ENCODE assay signal across 10 cellular contexts in the genomic region with DNA sequence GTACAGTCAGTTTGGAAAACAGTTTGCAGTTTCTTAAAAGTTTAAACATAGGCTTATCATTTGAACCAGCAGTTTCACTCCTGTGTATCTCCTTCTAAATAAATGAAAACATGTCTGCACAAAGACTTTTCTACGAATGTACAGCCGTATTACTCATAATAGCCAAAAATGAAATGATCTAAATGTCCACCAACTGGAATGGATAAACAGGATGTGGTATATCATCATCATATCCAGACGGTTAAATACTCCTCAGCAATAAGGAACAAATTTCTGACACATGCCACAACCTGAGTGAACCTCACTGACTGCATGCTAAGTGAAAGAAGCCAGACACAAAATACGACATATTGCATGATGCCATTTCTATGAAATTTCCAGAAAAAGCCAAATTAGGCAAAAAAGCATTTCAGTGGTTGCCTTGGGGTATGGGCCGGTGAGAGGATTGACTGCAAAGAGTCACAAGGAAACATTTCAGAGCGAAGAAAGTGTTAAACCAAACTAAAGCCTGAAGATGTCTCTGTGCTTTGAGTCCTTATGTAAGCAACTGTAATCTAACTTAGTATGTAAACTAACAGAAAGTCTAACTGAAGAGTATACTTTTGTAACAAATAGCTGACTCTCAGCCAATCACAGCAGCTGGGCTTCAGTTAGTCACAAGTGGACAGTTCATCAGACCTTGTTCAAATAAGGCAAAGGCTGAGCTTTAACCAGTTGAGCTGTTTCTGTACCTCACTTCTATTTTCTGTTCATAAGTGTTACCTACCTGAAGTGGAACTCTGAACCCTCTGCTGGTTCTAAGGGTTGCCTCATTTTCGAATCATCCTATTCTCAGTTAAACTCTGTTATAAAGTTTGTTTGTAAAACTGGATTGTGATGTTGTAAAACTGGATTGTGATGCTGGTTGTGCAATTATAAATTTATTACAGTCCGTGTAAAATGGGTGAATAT.
DNase-seq lines count a peak whose midpoint lies in the region; ATAC-seq and TF ChIP-seq lines count a peak whose summit lies in the region.
"Had no signal": no experiment of that assay in that cellular context is flagged by ENCODE, and none has a peak within 500 bp of the region (broad histone marks: within the 10 kb centered on the region; RNA-seq: fewer than 3 reads in every experiment).

No MANE protein-coding gene starts in this region.

- H3K4me1 ChIP-seq in IMR-90 (ENCODE audit: control insufficient read depth, insufficient read depth, low read length), result peaks cover 43% of the 10 kb centered on the region
- no peaks in the 10 kb centered on the region for H3K4me1 ChIP-seq in effector memory CD4-positive, alpha-beta T cell (ENCODE audit: control insufficient read depth, insufficient read depth, low read length, poor library complexity, severe bottlenecking)

- peak overlapping the region; percentile 55 for H3K4me2 ChIP-seq in IMR-90 (ENCODE audit: low read depth, low read length)

- peak overlapping the region; percentile 41 for H3K4me3 ChIP-seq in GM08714 (ENCODE audit: low read length)
- peak overlapping the region; percentile 4; the same call in 1 of the 2 replicates for H3K4me3 ChIP-seq in IMR-90 (ENCODE audit: insufficient read depth, low read depth, low read length)
- H3K4me3 ChIP-seq in skeletal muscle cell (ENCODE audit: low read depth, low read length), result no peak overlapping the region
- no peak overlapping the region for H3K4me3 ChIP-seq in effector memory CD4-positive, alpha-beta T cell (ENCODE audit: insufficient read depth, low read depth, low read length, poor library complexity, severe bottlenecking)

- peak overlapping the region; percentile 57; the same call in 1 of the 2 replicates for H3K9ac ChIP-seq in IMR-90 (ENCODE audit: low read depth, low read length)

- peaks cover 11% of the 10 kb centered on the region for H3K36me3 ChIP-seq in IMR-90 (ENCODE audit: control insufficient read depth, insufficient read depth, low read length)
- H3K36me3 ChIP-seq in effector memory CD4-positive, alpha-beta T cell (ENCODE audit: control insufficient read depth, insufficient read depth, low read length), result no peaks in the 10 kb centered on the region

- peak; percentile 60 for ATAC-seq in GM21526 (IDR thresholded peaks at IDR 0.05; ENCODE audit: low FRiP score, unreplicated experiment)
- ATAC-seq in IMR-90 (ENCODE audit: low read depth), result peak; percentile 73

- peaks cover 37% of the 10 kb centered on the region for H3K9me1 ChIP-seq in IMR-90 (ENCODE audit: insufficient read depth, low read length)

- peak overlapping the region; percentile 87 for H3K14ac ChIP-seq in IMR-90 (replicated peaks; ENCODE audit: low read depth, low read length)

- peak overlapping the region; percentile 85; the same call in 2 of the 3 replicates for H2BK15ac ChIP-seq in IMR-90 (ENCODE audit: low read depth, low read length)

- no peak overlapping the region for H2AK9ac ChIP-seq in IMR-90 (replicated peaks; ENCODE audit: low read depth, low read length, poor library complexity)

- dilution Hi-C loops in IMR-90 (cut with HindIII; ENCODE audit: low sequenced_read_pairs, unreplicated experiment), result no loop called here

- H2BK20ac ChIP-seq in IMR-90 (ENCODE audit: low read depth, low read length), result peak overlapping the region; percentile 89; the same call in 1 of the 2 replicates

- TF ChIP-seq RAD21 in IMR-90 (IDR thresholded peaks at IDR 0.05; ENCODE audit: low read length), result peak; percentile 7

- DNase-seq in IMR-90 (peak; percentile 94), dedifferentiated amniotic fluid mesenchymal stem cell (ENCODE audit: extremely low spot score) (peak; percentile 79), skeletal muscle cell (ENCODE audit: low read depth) (peak; percentile 74), 8988T (no peak)
- DNase-seq in effector memory CD4-positive, alpha-beta T cell, result no peak
- no peak for DNase-seq in activated CD4-positive, alpha-beta T cell treated with anti-CD3 and anti-CD28 coated beads, Interleukin-2, amount 50 U/mL, for 4 hours
- DNase-seq: right cardiac atrium, T-cell had no signal

- POLR2A ChIA-PET in IMR-90 (lab: Charles Lee; ENCODE audit: unreplicated experiment), result interaction anchor here (0.6 kb wide), 1 partner anchor 64 kb away, joined by 3 read pairs; no protein-coding TSS in a partner anchor

- no peak overlapping the region for H2AFZ ChIP-seq in IMR-90 (replicated peaks; ENCODE audit: low read length, poor library complexity)

- no peaks in the 10 kb centered on the region for H3K9me3 ChIP-seq in IMR-90 (ENCODE audit: control insufficient read depth, insufficient read depth, low read length)
- H3K9me3 ChIP-seq in effector memory CD4-positive, alpha-beta T cell (ENCODE audit: control insufficient read depth, low read length), result no peaks in the 10 kb centered on the region

- peak overlapping the region; percentile 99 for H2BK5ac ChIP-seq in IMR-90 (ENCODE audit: low read depth, low read length, poor library complexity, severe bottlenecking)

- in situ Hi-C loops in IMR-90 (cut with MboI; ENCODE audit: low sequenced_read_pairs), result no loop called here

- peak overlapping the region; percentile 96; the same call in 1 of the 2 replicates for H3K18ac ChIP-seq in IMR-90 (ENCODE audit: low read depth, low read length)

- no peak; the same call in none of the 2 replicates for TF ChIP-seq POLR2A in IMR-90 (IDR thresholded peaks at IDR 0.05; ENCODE audit: low read depth, low read length)

- H3K27me3 ChIP-seq in IMR-90 (ENCODE audit: control insufficient read depth, insufficient read depth, low read length), result no peaks in the 10 kb centered on the region
- H3K27me3 ChIP-seq in effector memory CD4-positive, alpha-beta T cell (replicated peaks; ENCODE audit: control insufficient read depth, insufficient read depth, low read length, poor library complexity, severe bottlenecking), result no peaks in the 10 kb centered on the region

- H3K4ac ChIP-seq in IMR-90 (ENCODE audit: low read depth, low read length), result peak overlapping the region; percentile 90

- 60% methylated on average over 1 of the region's 8 CpGs; no CpG with 5 or more reads in 1 of the 2 experiments for WGBS in IMR-90 (ENCODE audit: extremely low coverage in 2 of 2, insufficient read length in 1 of 2), 2 experiments

- peaks cover 90% of the 10 kb centered on the region for H4K20me1 ChIP-seq in IMR-90 (ENCODE audit: insufficient read depth, low read length)

- BruUV-seq in IMR-90 (replicated peaks; lab: Mats Ljungman, UMichigan), result no TSS peak

- peak overlapping the region; percentile 95 for H3K27ac ChIP-seq in IMR-90 (ENCODE audit: insufficient read depth, low read length)
- H3K27ac ChIP-seq in effector memory CD4-positive, alpha-beta T cell (ENCODE audit: insufficient read depth, low read length, poor library complexity, severe bottlenecking), result no peak overlapping the region

- peak overlapping the region; percentile 80 for H3K23ac ChIP-seq in IMR-90 (ENCODE audit: low read depth, low read length)

- H2BK120ac ChIP-seq in IMR-90 (ENCODE audit: low read depth, low read length), result peak overlapping the region; percentile 88

- H3K79me1 ChIP-seq in IMR-90 (ENCODE audit: low read depth in 1 of 2, low read length in 2 of 2), result peaks cover 3 to 27% of the 10 kb centered on the region in 2 experiments; a peak in 2 of 4 replicates

- H2AK5ac ChIP-seq in IMR-90 (ENCODE audit: low read depth, low read length), result peak overlapping the region; percentile 1; the same call in 1 of the 2 replicates

- H4K5ac ChIP-seq in IMR-90 (ENCODE audit: low read depth, low read length), result peak overlapping the region; percentile 68; the same call in 1 of the 2 replicates

- CTCF ChIA-PET in IMR-90 (lab: Yijun Ruan, JAX), result no interaction called here

- H4K8ac ChIP-seq in IMR-90 (ENCODE audit: low read depth in 2 of 2, low read length in 2 of 2), result peak overlapping the region; percentile 84 to 93

- peak overlapping the region; percentile 83 for H4K91ac ChIP-seq in IMR-90 (ENCODE audit: insufficient read depth, low read depth, low read length)

- peak overlapping the region; percentile 83 for H3K56ac ChIP-seq in IMR-90 (ENCODE audit: extremely low read depth, insufficient read depth, low read length)

- TF ChIP-seq CTCF in IMR-90 (conservative IDR thresholded peaks at IDR 0.05; ENCODE audit: low read depth, low read length), result no peak

- intact Hi-C loops in IMR-90 (cut with micrococcal nuclease), result loop anchor here (1.0 to 5.0 kb wide), 3 partner anchors 51 to 221 kb away; no protein-coding TSS in a partner anchor

TF ChIP-seq in IMR-90, 13 proteins besides CTCF, POLR2A, EP300 and RAD21:
- TF ChIP-seq RCOR1 (IDR thresholded peaks at IDR 0.05; ENCODE audit: insufficient replicate concordance, low read length) (no peak), FOS (IDR thresholded peaks at IDR 0.05; ENCODE audit: low read depth, low read length) (peak; percentile 69; the same call in 1 of the 2 replicates), BHLHE40 (IDR thresholded peaks at IDR 0.05; ENCODE audit: low read depth, low read length) (0 out of 2 replicates have a peak, but pooled peaks have one; percentile 6), RFX5 (IDR thresholded peaks at IDR 0.05; ENCODE audit: low read depth, low read length) (0 out of 2 replicates have a peak, but pooled peaks have one; percentile 5), CHD1 (IDR thresholded peaks at IDR 0.05; ENCODE audit: low read depth, low read length) (no peak), CEBPB (IDR thresholded peaks at IDR 0.05; ENCODE audit: low read depth, low read length) (peak; percentile 72), MAFK (IDR thresholded peaks at IDR 0.05; ENCODE audit: low read depth, low read length) (peak; percentile 51; the same call in 1 of the 2 replicates)
- TF ChIP-seq, protein P1, sequence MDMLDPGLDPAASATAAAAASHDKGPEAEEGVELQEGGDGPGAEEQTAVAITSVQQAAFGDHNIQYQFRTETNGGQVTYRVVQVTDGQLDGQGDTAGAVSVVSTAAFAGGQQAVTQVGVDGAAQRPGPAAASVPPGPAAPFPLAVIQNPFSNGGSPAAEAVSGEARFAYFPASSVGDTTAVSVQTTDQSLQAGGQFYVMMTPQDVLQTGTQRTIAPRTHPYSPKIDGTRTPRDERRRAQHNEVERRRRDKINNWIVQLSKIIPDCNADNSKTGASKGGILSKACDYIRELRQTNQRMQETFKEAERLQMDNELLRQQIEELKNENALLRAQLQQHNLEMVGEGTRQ (IDR thresholded peaks at IDR 0.05; ENCODE audit: low read depth, low read length), result no peak

Comparison
In these comparisons a context has a peak if more than half of its experiments do, and no peak if none do; other contexts are left out.
1. H3K4me3 ChIP-seq: peak in GM08714 (single experiment) and IMR-90 (single experiment); none in skeletal muscle cell (single experiment) and effector memory CD4-positive, alpha-beta T cell (single experiment).
2. DNase-seq: peak in IMR-90 (single experiment), dedifferentiated amniotic fluid mesenchymal stem cell (single experiment) and skeletal muscle cell (single experiment); none in effector memory CD4-positive, alpha-beta T cell (0 of 3), activated CD4-positive, alpha-beta T cell treated with anti-CD3 and anti-CD28 coated beads, Interleukin-2, amount 50 U/mL, for 4 hours (0 of 2) and 8988T (single experiment).